ENCODE assay signal across 2 cellular contexts in genomic region chr5:75335486-75335885, GRCh38.
TF ChIP-seq lines count a peak whose summit lies in the region.

No MANE protein-coding gene starts in this region.

TF ChIP-seq in K562, 482 proteins besides CTCF, POLR2A, EP300 and RAD21:
- TF ChIP-seq DLX4 (CRISPR knock-in tag; IDR thresholded peaks at IDR 0.05) (no peak), E2F8 (IDR thresholded peaks at IDR 0.05; ENCODE audit: low read depth, partially characterized antibody) (peak; percentile 30)
TF ChIP-seq in K562: peak in this region for 1.

TF ChIP-seq in neural cell, 6 proteins besides CTCF, POLR2A, EP300 and RAD21:
- TF ChIP-seq EZH2 (IDR thresholded peaks at IDR 0.05; ENCODE audit: borderline replicate concordance, insufficient read depth, low read length, poor library complexity, severe bottlenecking) (no peak), POLR2AphosphoS5 (IDR thresholded peaks at IDR 0.05) (no peak), SMC3 (conservative IDR thresholded peaks at IDR 0.05; ENCODE audit: poor library complexity) (no peak), REST (IDR thresholded peaks at IDR 0.05; ENCODE audit: borderline replicate concordance) (no peak), MXI1 (conservative IDR thresholded peaks at IDR 0.05; ENCODE audit: poor library complexity, severe bottlenecking) (no peak), TAF1 (IDR thresholded peaks at IDR 0.05; ENCODE audit: low read depth) (no peak)
